Comparison of ENCODE assay signal across 30 cellular contexts in the genomic region with DNA sequence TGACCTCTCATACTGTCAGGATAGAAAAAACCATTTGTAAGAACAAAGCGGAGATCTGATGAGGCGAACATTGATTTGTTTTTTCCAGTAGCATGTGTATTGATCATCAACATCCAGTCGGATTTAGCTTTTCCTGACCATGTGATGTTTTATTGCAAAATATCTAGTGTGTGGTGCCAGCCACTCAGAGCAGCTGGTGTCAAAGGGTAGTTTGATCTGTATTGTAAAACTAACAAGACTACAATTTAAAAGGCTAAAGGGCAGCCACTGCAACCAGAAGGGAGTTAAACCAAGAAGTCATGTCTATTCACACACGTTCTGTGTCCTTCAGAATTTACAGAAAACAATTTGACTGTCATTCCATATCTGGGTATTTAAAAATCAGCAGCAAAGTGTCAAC.
"Had no signal": no experiment of that assay in that cellular context is flagged by ENCODE, and none has a peak within 500 bp of the region (broad histone marks: within the 10 kb centered on the region; RNA-seq: fewer than 3 reads in every experiment).

No MANE protein-coding gene starts in this region.

- ATAC-seq: activated CD8-positive, alpha-beta memory T cell treated with anti-CD3 and anti-CD28 coated beads, Interleukin-2, amount 10 ng/mL, durations not matched to agents 7 days and 5 days; activated CD8-positive, alpha-beta T cell treated with anti-CD3 and anti-CD28 coated beads, Interleukin-2, amount 10 ng/mL, durations not matched to agents 7 days and 5 days; activated naive CD8-positive, alpha-beta T cell treated with anti-CD3 and anti-CD28 coated beads, Interleukin-2, amount 50 U/mL, for 24 hours had no signal

- H3K4me3 ChIP-seq: ascending aorta, cardiac muscle cell had no signal

- H3K36me3 ChIP-seq: ascending aorta, cardiac muscle cell had no signal

- H3K9me3 ChIP-seq: ascending aorta had no signal

- H3K27me3 ChIP-seq: ascending aorta, cardiac muscle cell had no signal

- H3K4me1 ChIP-seq: ascending aorta had no signal

- DNase-seq: activated B cell treated with CpG ODN at 0.5 μM for 24 hours; activated CD4-positive, alpha-beta memory T cell treated with anti-CD3 and anti-CD28 coated beads, Interleukin-2, amount 10 ng/mL, durations not matched to agents 7 days and 5 days; activated CD4-positive, alpha-beta T cell treated with anti-CD3 and anti-CD28 coated beads for 4 hours; activated CD4-positive, alpha-beta T cell treated with anti-CD3 and anti-CD28 coated beads, Interleukin-2, amount 10 ng/mL, durations not matched to agents 7 days and 5 days; activated CD4-positive, alpha-beta T cell treated with anti-CD3 and anti-CD28 coated beads, Interleukin-2, amount 50 U/mL, for 48 hours; activated CD4-positive, CD25-positive, alpha-beta regulatory T cell treated with anti-CD3 and anti-CD28 coated beads, Interleukin-2, amount 50 U/mL, for 72 hours; activated CD8-positive, alpha-beta memory T cell treated with anti-CD3 and anti-CD28 coated beads for 24 hours; activated CD8-positive, alpha-beta memory T cell treated with anti-CD3 and anti-CD28 coated beads, Interleukin-2, amount 10 ng/mL, durations not matched to agents 7 days and 5 days; activated CD8-positive, alpha-beta memory T cell treated with anti-CD3 and anti-CD28 coated beads, Interleukin-2, amount 50 U/mL, for 48 hours; activated CD8-positive, alpha-beta T cell treated with anti-CD3 and anti-CD28 coated beads, Interleukin-2, amount 10 ng/mL, durations not matched to agents 7 days and 5 days; activated effector memory CD4-positive, alpha-beta T cell treated with Interleukin-2 at 50 U/mL for 16 hours; activated gamma-delta T cell; activated naive CD4-positive, alpha-beta T cell treated with anti-CD3 and anti-CD28 coated beads, Interleukin-2, amount 10 ng/mL, durations not matched to agents 7 days and 5 days; activated naive CD4-positive, alpha-beta T cell treated with Interleukin-2 at 50 U/mL for 16 hours; activated naive CD8-positive, alpha-beta T cell treated with anti-CD3 and anti-CD28 coated beads, Interleukin-2, amount 10 ng/mL, durations not matched to agents 7 days and 5 days; activated naive CD8-positive, alpha-beta T cell treated with anti-CD3 and anti-CD28 coated beads, Interleukin-2, amount 50 U/mL, for 24 hours; activated T-cell treated with anti-CD3 and anti-CD28 coated beads, Interleukin-2, amount 50 U/mL, for 24 hours; activated T-cell treated with anti-CD3 and anti-CD28 coated beads, Interleukin-2, amount 50 U/mL, for 48 hours; amygdala; anterior cingulate cortex; caudate nucleus; cerebellar nuclear complex; T-helper 1 cell; T-helper 2 cell; T-helper 9 cell had no signal

- H3K27ac ChIP-seq: ascending aorta, cardiac muscle cell, VCaP had no signal

- FAIRE-seq: bronchial epithelial cell, TTC549 had no signal
